2 cellular contexts compared by ENCODE assay signal in genomic region chr11:10856689-10857603, GRCh38.
TF ChIP-seq lines count a peak whose summit lies in the region.

No MANE protein-coding gene starts in this region.

TF ChIP-seq in HCT116, 20 proteins besides CTCF, POLR2A, EP300 and RAD21:
- TF ChIP-seq, protein P1, sequence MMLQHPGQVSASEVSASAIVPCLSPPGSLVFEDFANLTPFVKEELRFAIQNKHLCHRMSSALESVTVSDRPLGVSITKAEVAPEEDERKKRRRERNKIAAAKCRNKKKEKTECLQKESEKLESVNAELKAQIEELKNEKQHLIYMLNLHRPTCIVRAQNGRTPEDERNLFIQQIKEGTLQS (IDR thresholded peaks at IDR 0.05) = no peak
- TF ChIP-seq ZFX (IDR thresholded peaks at IDR 0.05) (no peak), SRF (IDR thresholded peaks at IDR 0.05; ENCODE audit: low read depth) (no peak), EZH2 (IDR thresholded peaks at IDR 0.05) (no peak), ZBTB33 (IDR thresholded peaks at IDR 0.05; ENCODE audit: extremely low read depth, insufficient replicate concordance, low read length) (no peak), JUND (IDR thresholded peaks at IDR 0.05) (no peak), ZNF274 (IDR thresholded peaks at IDR 0.05; ENCODE audit: low read depth, low read length) (no peak)
- TF ChIP-seq, protein P2, sequence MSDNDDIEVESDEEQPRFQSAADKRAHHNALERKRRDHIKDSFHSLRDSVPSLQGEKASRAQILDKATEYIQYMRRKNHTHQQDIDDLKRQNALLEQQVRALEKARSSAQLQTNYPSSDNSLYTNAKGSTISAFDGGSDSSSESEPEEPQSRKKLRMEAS (IDR thresholded peaks at IDR 0.05) = no peak
TF ChIP-seq in HCT116: peak in this region for 0.

TF ChIP-seq in neural cell, 6 proteins besides CTCF, POLR2A, EP300 and RAD21:
- TF ChIP-seq EZH2 (IDR thresholded peaks at IDR 0.05; ENCODE audit: borderline replicate concordance, insufficient read depth, low read length, poor library complexity, severe bottlenecking) (no peak), MXI1 (conservative IDR thresholded peaks at IDR 0.05; ENCODE audit: poor library complexity, severe bottlenecking) (no peak), POLR2AphosphoS5 (IDR thresholded peaks at IDR 0.05) (no peak), REST (IDR thresholded peaks at IDR 0.05; ENCODE audit: borderline replicate concordance) (no peak), SMC3 (conservative IDR thresholded peaks at IDR 0.05; ENCODE audit: poor library complexity) (no peak), TAF1 (IDR thresholded peaks at IDR 0.05; ENCODE audit: low read depth) (no peak)
TF ChIP-seq in neural cell: peak in this region for 0.
